ENCODE assay signal across 32 cellular contexts in genomic region chr14:21160061-21160610, GRCh38. TPM values are rescaled to one million over a fixed set of nuclear protein-coding genes. Genes with fewer than 3 reads are reported as not detected.
"Had no signal": no experiment of that assay in that cellular context is flagged by ENCODE, and none has a peak within 500 bp of the region (broad histone marks: within the 10 kb centered on the region; RNA-seq: fewer than 3 reads in every experiment).

No MANE protein-coding gene starts in this region.

- H3K4me3 ChIP-seq: stomach, suprapubic skin, testis, thoracic aorta, thyroid gland, tibial artery, tibial nerve, transverse colon, upper lobe of left lung, upper lobe of right lung, uterus, vagina had no signal

- H3K4me1 ChIP-seq: stomach, suprapubic skin, testis, thyroid gland, tibial artery, tibial nerve, transverse colon, upper lobe of left lung, upper lobe of right lung, uterus, vagina had no signal

- H3K4me3 Mint-ChIP-seq: stimulated activated effector memory CD8-positive, alpha-beta T cell treated with anti-CD3 and anti-CD28 coated beads, Interleukin-12 subunit alpha, Interleukin-12 subunit beta, amount 100 ng/mL, for 72 hours; stimulated activated memory B cell treated with anti-CD40 and anti-IgM and Interleukin-4, amounts not matched to agents 10 μg/mL and 1 μg/mL and 100 μg/mL, for 72 hours; stimulated activated naive B cell treated with anti-CD40 and anti-IgM and Interleukin-4, amounts not matched to agents 10 μg/mL and 1 μg/mL and 100 μg/mL, for 72 hours; stimulated activated naive CD8-positive, alpha-beta T cell treated with anti-CD3 and anti-CD28 coated beads, Interleukin-15, amount 100 ng/mL, for 72 hours; stimulated activated naive CD8-positive, alpha-beta T cell treated with anti-CD3 and anti-CD28 coated beads, Interleukin-15, Interleukin-2, amounts not matched to agents 100 ng/mL and 50 ng/mL, for 24 hours; type B pancreatic cell had no signal

- H3K27me3 ChIP-seq: testis, thyroid gland, tibial artery, tibial nerve, upper lobe of left lung, upper lobe of right lung, uterus, vagina had no signal

- H3K27ac Mint-ChIP-seq: stimulated activated effector memory CD8-positive, alpha-beta T cell treated with anti-CD3 and anti-CD28 coated beads, Interleukin-12 subunit alpha, Interleukin-12 subunit beta, amount 100 ng/mL, for 72 hours; stimulated activated memory B cell treated with anti-CD40 and anti-IgM and Interleukin-4, amounts not matched to agents 10 μg/mL and 1 μg/mL and 100 μg/mL, for 72 hours; stimulated activated naive B cell treated with anti-CD40 and anti-IgM and Interleukin-4, amounts not matched to agents 10 μg/mL and 1 μg/mL and 100 μg/mL, for 72 hours; stimulated activated naive CD8-positive, alpha-beta T cell treated with anti-CD3 and anti-CD28 coated beads, Interleukin-15, amount 100 ng/mL, for 72 hours; stimulated activated naive CD8-positive, alpha-beta T cell treated with anti-CD3 and anti-CD28 coated beads, Interleukin-15, Interleukin-2, amounts not matched to agents 100 ng/mL and 50 ng/mL, for 24 hours; type B pancreatic cell had no signal

- H3K9me3 Mint-ChIP-seq: stimulated activated effector memory CD8-positive, alpha-beta T cell treated with anti-CD3 and anti-CD28 coated beads, Interleukin-12 subunit alpha, Interleukin-12 subunit beta, amount 100 ng/mL, for 72 hours; stimulated activated memory B cell treated with anti-CD40 and anti-IgM and Interleukin-4, amounts not matched to agents 10 μg/mL and 1 μg/mL and 100 μg/mL, for 72 hours; stimulated activated naive CD8-positive, alpha-beta T cell treated with anti-CD3 and anti-CD28 coated beads, Interleukin-15, amount 100 ng/mL, for 72 hours; stimulated activated naive CD8-positive, alpha-beta T cell treated with anti-CD3 and anti-CD28 coated beads, Interleukin-15, Interleukin-2, amounts not matched to agents 100 ng/mL and 50 ng/mL, for 24 hours; type B pancreatic cell had no signal

- H3K9me3 ChIP-seq: stomach, suprapubic skin, testis, thoracic aorta, thyroid gland, tibial artery, tibial nerve, transverse colon, upper lobe of left lung, upper lobe of right lung, uterus, vagina had no signal

- H3K36me3 Mint-ChIP-seq: stimulated activated effector memory CD8-positive, alpha-beta T cell treated with anti-CD3 and anti-CD28 coated beads, Interleukin-12 subunit alpha, Interleukin-12 subunit beta, amount 100 ng/mL, for 72 hours; stimulated activated memory B cell treated with anti-CD40 and anti-IgM and Interleukin-4, amounts not matched to agents 10 μg/mL and 1 μg/mL and 100 μg/mL, for 72 hours; stimulated activated naive B cell treated with anti-CD40 and anti-IgM and Interleukin-4, amounts not matched to agents 10 μg/mL and 1 μg/mL and 100 μg/mL, for 72 hours; type B pancreatic cell had no signal

- FAIRE-seq: urothelium cell line had no signal

- H3K27ac ChIP-seq: stomach, suprapubic skin, testis, thoracic aorta, thyroid gland, tibial artery, tibial nerve, transverse colon, upper lobe of left lung, upper lobe of right lung, uterus, vagina had no signal

- H3K4me1 Mint-ChIP-seq: stimulated activated memory B cell treated with anti-CD40 and anti-IgM and Interleukin-4, amounts not matched to agents 10 μg/mL and 1 μg/mL and 100 μg/mL, for 72 hours; stimulated activated naive B cell treated with anti-CD40 and anti-IgM and Interleukin-4, amounts not matched to agents 10 μg/mL and 1 μg/mL and 100 μg/mL, for 72 hours; stimulated activated naive CD8-positive, alpha-beta T cell treated with anti-CD3 and anti-CD28 coated beads, Interleukin-15, amount 100 ng/mL, for 72 hours had no signal

- H3K36me3 ChIP-seq: stomach, suprapubic skin, thoracic aorta, thyroid gland, tibial artery, tibial nerve, transverse colon, upper lobe of left lung, upper lobe of right lung, uterus, vagina had no signal

- ATAC-seq: stimulated activated effector memory CD8-positive, alpha-beta T cell treated with anti-CD3 and anti-CD28 coated beads, Interleukin-12 subunit alpha, Interleukin-12 subunit beta, amount 100 ng/mL, for 72 hours; stimulated activated memory B cell treated with anti-CD40 and anti-IgM and Interleukin-4, amounts not matched to agents 10 μg/mL and 1 μg/mL and 100 μg/mL, for 72 hours; stimulated activated naive B cell treated with anti-CD40 and anti-IgM and Interleukin-4, amounts not matched to agents 10 μg/mL and 1 μg/mL and 100 μg/mL, for 72 hours; stimulated activated naive CD8-positive, alpha-beta T cell treated with anti-CD3 and anti-CD28 coated beads, Interleukin-15, amount 100 ng/mL, for 72 hours; stimulated activated naive CD8-positive, alpha-beta T cell treated with anti-CD3 and anti-CD28 coated beads, Interleukin-15, Interleukin-2, amounts not matched to agents 100 U/mL and 50 U/mL, for 24 hours; upper lobe of right lung had no signal

- DNase-seq: stimulated activated CD4-positive, alpha-beta T cell treated with anti-CD3 and anti-CD28 coated beads, Interleukin-2, amount 100 ng/mL, for 48 hours; stimulated activated CD4-positive, alpha-beta T cell treated with anti-CD3 and anti-CD28 coated beads, Interleukin-4, amount 100 ng/mL, for 1 hour; stimulated activated CD4-positive, alpha-beta T cell treated with anti-CD3 and anti-CD28 coated beads, Interleukin-4, amount 100 ng/mL, for 24 hours; stimulated activated CD4-positive, alpha-beta T cell treated with anti-CD3 and anti-CD28 coated beads, Interleukin-4, amount 100 ng/mL, for 4 hours; stimulated activated CD8-positive, alpha-beta memory T cell treated with anti-CD3 and anti-CD28 coated beads, Interleukin-4, amount 100 ng/mL, for 48 hours; stimulated activated naive B cell treated with anti-CD40 and anti-IgM and Interleukin-4, amounts not matched to agents 10 μg/mL and 1 μg/mL and 100 μg/mL, for 72 hours; stimulated activated naive CD4-positive, alpha-beta T cell; stimulated activated naive CD4-positive, alpha-beta T cell treated with Interleukin-2 at 50 U/mL for 16 hours; stimulated activated naive CD8-positive, alpha-beta T cell treated with anti-CD3 and anti-CD28 coated beads, Interleukin-15, amount 100 ng/mL, for 72 hours; stimulated activated naive CD8-positive, alpha-beta T cell treated with anti-CD3 and anti-CD28 coated beads, Interleukin-15, Interleukin-2, amounts not matched to agents 100 U/mL and 50 U/mL, for 24 hours; stomach; substantia nigra; testis; thyroid gland; tibial artery; transverse colon; upper lobe of left lung; upper lobe of right lung; uterus had no signal

RNA-seq across cellular contexts. Expression of gene OR5AU1, which starts 4.3 kb away (rescaled TPM):
- total RNA-seq: subcutaneous adipose tissue, suprapubic skin, temporal lobe, thoracic aorta, thyroid gland, transverse colon, upper lobe of left lung, upper lobe of right lung, ureter, urinary bladder, uterus, vagina had no signal
- polyA plus RNA-seq: stomach, urinary bladder had no signal

RNA-seq across cellular contexts. Expression of gene TMEM253, which starts 59.3 kb away (rescaled TPM):
- total RNA-seq: temporal lobe, thoracic aorta, vagina had no signal
